8 cellular contexts compared by ENCODE assay signal in genomic region chr1:229627003-229627402, GRCh38. TPM values are rescaled to one million over a fixed set of nuclear protein-coding genes. Genes with fewer than 3 reads are reported as not detected.
A peak's percentile ranks its signal among the peaks of the same experiment; 100 is the strongest.
DNase-seq lines count a peak whose midpoint lies in the region; ATAC-seq and TF ChIP-seq lines count a peak whose summit lies in the region.

No MANE protein-coding gene starts in this region.

- no peak for DNase-seq in chondrocyte (ENCODE audit: low spot score)
- no peak for DNase-seq in naive thymus-derived CD8-positive, alpha-beta T cell
- DNase-seq in HuH-7.5 (ENCODE audit: low spot score): no peak

- H3K4me1 ChIP-seq in BLaER1 treated with 17β-estradiol and CSF1 and Interleukin-3, amounts not matched to agents 10 nM and 100 nM: peaks cover 22 to 36% (median 31%) of the 10 kb centered on the region in 10 experiments
- H3K4me1 ChIP-seq in KMS-11 (ENCODE audit: low read depth, poor library complexity, severe bottlenecking): peaks cover 52% of the 10 kb centered on the region

- peak overlapping the region; percentile 84 to 100 (median 99) for H3K4me3 ChIP-seq in BLaER1 treated with 17β-estradiol and CSF1 and Interleukin-3, amounts not matched to agents 10 nM and 100 nM
- peak overlapping the region; percentile 98 for H3K4me3 ChIP-seq in KMS-11 (IDR thresholded peaks at IDR 0.05; ENCODE audit: insufficient read depth, low read depth, low read length)

- no peaks in the 10 kb centered on the region for H3K9me3 ChIP-seq in BLaER1 treated with 17β-estradiol and CSF1 and Interleukin-3, amounts not matched to agents 10 nM and 100 nM (replicated peaks in 1 of 11)

- peak overlapping the region; percentile 88; the same call in 1 of the 2 replicates for H2AFZ ChIP-seq in KMS-11 (ENCODE audit: low read depth)

- peaks cover 29 to 92% (median 76%) of the 10 kb centered on the region in 11 experiments; a peak in 20 of 22 replicates for H4K20me1 ChIP-seq in BLaER1 treated with 17β-estradiol and CSF1 and Interleukin-3, amounts not matched to agents 10 nM and 100 nM
- H4K20me1 ChIP-seq in KMS-11 (ENCODE audit: insufficient read depth): peaks cover 10% of the 10 kb centered on the region

- peak overlapping the region; percentile 98 for H3K27ac Mint-ChIP-seq in chondrocyte (ENCODE audit: unreplicated experiment)
- peak overlapping the region; percentile 80 to 98 (median 96) for H3K27ac Mint-ChIP-seq in naive thymus-derived CD8-positive, alpha-beta T cell

- peaks cover 4 to 49% (median 37%) of the 10 kb centered on the region in 11 experiments; a peak in 21 of 22 replicates for H3K36me3 ChIP-seq in BLaER1 treated with 17β-estradiol and CSF1 and Interleukin-3, amounts not matched to agents 10 nM and 100 nM
- 0 out of 2 replicates have a peak, but pooled peaks cover 6% of the 10 kb centered on the region for H3K36me3 ChIP-seq in KMS-11 (ENCODE audit: insufficient read depth)

- H3K9ac ChIP-seq in BLaER1 treated with 17β-estradiol and CSF1 and Interleukin-3, amounts not matched to agents 10 nM and 100 nM: peak overlapping the region; percentile 77 to 96 (median 89)
- H3K9ac ChIP-seq in KMS-11: peak overlapping the region; percentile 79; the same call in 1 of the 2 replicates

- H3K79me2 ChIP-seq in KMS-11 (ENCODE audit: insufficient read depth, low read depth): peaks cover 91% of the 10 kb centered on the region

- ATAC-seq in naive thymus-derived CD8-positive, alpha-beta T cell: no peak
- ATAC-seq in HG03342 (IDR thresholded peaks at IDR 0.05; ENCODE audit: unreplicated experiment): no peak
- no peak for ATAC-seq in HG03196 (IDR thresholded peaks at IDR 0.05; ENCODE audit: unreplicated experiment)
- ATAC-seq in GM19395 (IDR thresholded peaks at IDR 0.05; ENCODE audit: unreplicated experiment): no peak

- H3K9me3 Mint-ChIP-seq in chondrocyte (ENCODE audit: low read depth): no peaks in the 10 kb centered on the region
- no peaks in the 10 kb centered on the region for H3K9me3 Mint-ChIP-seq in naive thymus-derived CD8-positive, alpha-beta T cell

- H3K4me2 ChIP-seq in BLaER1 treated with 17β-estradiol and CSF1 and Interleukin-3, amounts not matched to agents 10 nM and 100 nM: peak overlapping the region; percentile 76 to 94 (median 85)
- H3K4me2 ChIP-seq in KMS-11: peak overlapping the region; percentile 87

- H3K4me1 Mint-ChIP-seq in chondrocyte (ENCODE audit: low read depth): peaks cover 53% of the 10 kb centered on the region
- H3K4me1 Mint-ChIP-seq in naive thymus-derived CD8-positive, alpha-beta T cell: peaks cover 28 to 71% (median 64%) of the 10 kb centered on the region in 4 donors

- no peaks in the 10 kb centered on the region for H3K27me3 ChIP-seq in BLaER1 treated with 17β-estradiol and CSF1 and Interleukin-3, amounts not matched to agents 10 nM and 100 nM
- H3K27me3 ChIP-seq in KMS-11 (ENCODE audit: insufficient read depth, low read depth): no peaks in the 10 kb centered on the region

- TF ChIP-seq CTCF in KMS-11 (conservative IDR thresholded peaks at IDR 0.05; ENCODE audit: low read depth, low read length) (no peak), chondrocyte (IDR thresholded peaks at IDR 0.05) (no peak)

- H3K4me3 Mint-ChIP-seq in chondrocyte (ENCODE audit: unreplicated experiment): peak overlapping the region; percentile 98
- peak overlapping the region; percentile 98 to 100 (median 99) for H3K4me3 Mint-ChIP-seq in naive thymus-derived CD8-positive, alpha-beta T cell

- no peaks in the 10 kb centered on the region for H3K27me3 Mint-ChIP-seq in chondrocyte (ENCODE audit: low read depth)
- H3K27me3 Mint-ChIP-seq in naive thymus-derived CD8-positive, alpha-beta T cell: no peaks in the 10 kb centered on the region

- POLR2A ChIA-PET in naive thymus-derived CD8-positive, alpha-beta T cell (lab: Charles Lee): interaction anchor here (0.6 to 5.3 kb wide), 3 partner anchors 8 to 69 kb away, joined by 3 to 74 read pairs (median 3); partner anchors contain the start of gene ABCB10

- H3K36me3 Mint-ChIP-seq in chondrocyte (ENCODE audit: low read depth): no peaks in the 10 kb centered on the region
- H3K36me3 Mint-ChIP-seq in naive thymus-derived CD8-positive, alpha-beta T cell: peaks cover 0 to 18% (median 0%) of the 10 kb centered on the region in 3 donors

- H3K27ac ChIP-seq in BLaER1 treated with 17β-estradiol and CSF1 and Interleukin-3, amounts not matched to agents 10 nM and 100 nM: peak overlapping the region in 7 of 11 experiments; percentile 72 to 92 (median 87); a peak in 7 of 22 replicates
- peak overlapping the region; percentile 72; the same call in 1 of the 2 replicates for H3K27ac ChIP-seq in KMS-11

RNA-seq across cellular contexts. Expression of gene URB2, which starts 1.0 kb away (rescaled TPM):
- 7.9 to 11.7 TPM (median 8.4 TPM) in 3 replicates for total RNA-seq in chondrocyte
- total RNA-seq in naive thymus-derived CD8-positive, alpha-beta T cell: 10 to 100 TPM; 11.2 to 13.2 TPM
- 1 to 10 TPM; 5.7 to 8.5 (median 7.1) TPM for polyA plus RNA-seq in naive thymus-derived CD8-positive, alpha-beta T cell

RNA-seq across cellular contexts. Expression of gene TAF5L, which starts 1.1 kb away (rescaled TPM):
- 16.4 to 22.1 TPM (median 18.8 TPM) in 3 replicates for total RNA-seq in chondrocyte
- total RNA-seq in naive thymus-derived CD8-positive, alpha-beta T cell: 10 to 100 TPM; 21.8 to 22.4 TPM
- polyA plus RNA-seq in naive thymus-derived CD8-positive, alpha-beta T cell: 1 to 10 TPM; 4.1 to 4.2 (median 4.2) TPM
